Comparison of ENCODE assay signal across 1 cellular context in genomic region chr14:35292051-35292769, GRCh38.
TF ChIP-seq lines count a peak whose summit lies in the region.

PSMA6 (plus strand) TSS chr14:35292382; CDS start chr14:35292477, 95 bp downstream.

TF ChIP-seq in K562, 482 proteins besides CTCF, POLR2A, EP300 and RAD21 (continued from another document and continues in another):
- no peak for TF ChIP-seq ZNF398 (CRISPR knock-in tag; IDR thresholded peaks at IDR 0.05)
- no peak for TF ChIP-seq SMARCC2 (IDR thresholded peaks at IDR 0.05; ENCODE audit: low read depth)
- TF ChIP-seq CREM (IDR thresholded peaks at IDR 0.05; ENCODE audit: low read depth) = peak; percentile 71
- no peak for TF ChIP-seq ZNF561 (CRISPR knock-in tag; conservative IDR thresholded peaks at IDR 0.05)
- peak; percentile 42; the same call in 1 of the 2 replicates for TF ChIP-seq HDAC2 (IDR thresholded peaks at IDR 0.05)
- TF ChIP-seq ZNF655 (CRISPR knock-in tag; IDR thresholded peaks at IDR 0.05) = no peak
- TF ChIP-seq ZNF263 (CRISPR knock-in tag; IDR thresholded peaks at IDR 0.05; ENCODE audit: borderline replicate concordance) = no peak
- TF ChIP-seq TARDBP (IDR thresholded peaks at IDR 0.05) = no peak
- no peak for TF ChIP-seq SMAD4 (CRISPR knock-in tag; conservative IDR thresholded peaks at IDR 0.05)
- TF ChIP-seq IRF9 (tag; IDR thresholded peaks at IDR 0.05) = no peak
- TF ChIP-seq GABPB1 (CRISPR knock-in tag; IDR thresholded peaks at IDR 0.05) = peak; percentile 94
- no peak for TF ChIP-seq XRCC5 (IDR thresholded peaks at IDR 0.05; ENCODE audit: low read depth, low read length)
- no peak for TF ChIP-seq CBX3 (IDR thresholded peaks at IDR 0.05; ENCODE audit: borderline replicate concordance in 1 of 2, low read length in 2 of 2)
- TF ChIP-seq NFXL1 (CRISPR knock-in tag; IDR thresholded peaks at IDR 0.05) = no peak
- TF ChIP-seq CHAMP1 (IDR thresholded peaks at IDR 0.05) = no peak
- no peak for TF ChIP-seq BRF1 (IDR thresholded peaks at IDR 0.05; ENCODE audit: borderline replicate concordance, extremely low read depth, insufficient read length)
- no peak for TF ChIP-seq MLX (CRISPR knock-in tag; conservative IDR thresholded peaks at IDR 0.05)
- no peak for TF ChIP-seq RNF219 (CRISPR knock-in tag; IDR thresholded peaks at IDR 0.05)
- TF ChIP-seq ZNF133 (CRISPR knock-in tag; IDR thresholded peaks at IDR 0.05) = no peak
- no peak for TF ChIP-seq GATAD2B (IDR thresholded peaks at IDR 0.05; ENCODE audit: borderline replicate concordance)
- TF ChIP-seq PRDM10 (IDR thresholded peaks at IDR 0.05; ENCODE audit: partially characterized antibody) = peak; percentile 79
- TF ChIP-seq ZBTB34 (CRISPR knock-in tag; IDR thresholded peaks at IDR 0.05) = no peak
- TF ChIP-seq ETV5 (CRISPR knock-in tag; IDR thresholded peaks at IDR 0.05; ENCODE audit: low read depth) = peak; percentile 40; the same call in 1 of the 2 replicates
- TF ChIP-seq CBX1 (IDR thresholded peaks at IDR 0.05; ENCODE audit: low read depth) = no peak
- no peak for TF ChIP-seq STAT5B (CRISPR knock-in tag; IDR thresholded peaks at IDR 0.05)
- no peak for TF ChIP-seq E2F3 (CRISPR knock-in tag; IDR thresholded peaks at IDR 0.05)
- no peak for TF ChIP-seq PCBP1 (IDR thresholded peaks at IDR 0.05; ENCODE audit: low read depth, low read length, poor library complexity, severe bottlenecking)
- no peak for TF ChIP-seq RHOXF2B (CRISPR knock-in tag; conservative IDR thresholded peaks at IDR 0.05)
- TF ChIP-seq BHLHE40 (IDR thresholded peaks at IDR 0.05; ENCODE audit: low read length) = no peak
- no peak for TF ChIP-seq GMEB1 (CRISPR knock-in tag; IDR thresholded peaks at IDR 0.05)
- TF ChIP-seq IRF1 (CRISPR knock-in tag; IDR thresholded peaks at IDR 0.05; ENCODE audit: borderline replicate concordance) = no peak
- TF ChIP-seq ERF (CRISPR knock-in tag; IDR thresholded peaks at IDR 0.05) = no peak
- no peak for TF ChIP-seq PYGO2 (tag; IDR thresholded peaks at IDR 0.05)
- 0 out of 2 replicates have a peak, but pooled peaks have one; percentile 11 for TF ChIP-seq SPI1 (IDR thresholded peaks at IDR 0.05; ENCODE audit: borderline replicate concordance, low read depth, low read length)
- TF ChIP-seq KLF6 (CRISPR knock-in tag; IDR thresholded peaks at IDR 0.05; ENCODE audit: borderline replicate concordance) = no peak
- TF ChIP-seq MYNN (IDR thresholded peaks at IDR 0.05) = no peak
- no peak for TF ChIP-seq MYNN (CRISPR knock-in tag; IDR thresholded peaks at IDR 0.05)
- 0 out of 2 replicates have a peak, but pooled peaks have one; percentile 31 for TF ChIP-seq MXI1 (IDR thresholded peaks at IDR 0.05; ENCODE audit: low read depth, low read length)
- no peak for TF ChIP-seq RFX7 (CRISPR knock-in tag; IDR thresholded peaks at IDR 0.05)
- 0 out of 2 replicates have a peak, but pooled peaks have one; percentile 41 for TF ChIP-seq FOXP1 (CRISPR knock-in tag; IDR thresholded peaks at IDR 0.05)
- TF ChIP-seq EGR1 (conservative IDR thresholded peaks at IDR 0.05) = peak; percentile 37; the same call in 1 of the 2 replicates
- TF ChIP-seq SMAD1 (IDR thresholded peaks at IDR 0.05; ENCODE audit: low read depth, low read length, partially characterized antibody) = no peak
- no peak for TF ChIP-seq SMARCE1 (IDR thresholded peaks at IDR 0.05)
- 0 out of 2 replicates have a peak, but pooled peaks have one; percentile 41 for TF ChIP-seq MTA2 (IDR thresholded peaks at IDR 0.05; ENCODE audit: low read depth)
- no peak; the same call in 1 of the 2 replicates for TF ChIP-seq ARID2 (IDR thresholded peaks at IDR 0.05)
- no peak for TF ChIP-seq NONO (IDR thresholded peaks at IDR 0.05; ENCODE audit: low read depth in 2 of 2, low read length in 1 of 2)
- TF ChIP-seq DPF2 (IDR thresholded peaks at IDR 0.05) = no peak
- TF ChIP-seq NR2C1 (IDR thresholded peaks at IDR 0.05) = peak; percentile 98
- TF ChIP-seq NR2C1 (tag; IDR thresholded peaks at IDR 0.05) = peak; percentile 98
- peak; percentile 85 for TF ChIP-seq C11orf30 (IDR thresholded peaks at IDR 0.05; ENCODE audit: low read depth)
- no peak for TF ChIP-seq SMARCB1 (IDR thresholded peaks at IDR 0.05; ENCODE audit: insufficient read length, low read depth)
- no peak for TF ChIP-seq MCM7 (IDR thresholded peaks at IDR 0.05)
- TF ChIP-seq NFE2L1 (tag; IDR thresholded peaks at IDR 0.05; ENCODE audit: borderline replicate concordance, low read depth) = no peak
- peak; percentile 67 for TF ChIP-seq POLR2H (tag; IDR thresholded peaks at IDR 0.05; ENCODE audit: low read depth)
- TF ChIP-seq TCF7L2 (IDR thresholded peaks at IDR 0.05; ENCODE audit: low read depth, low read length) = peak; percentile 57; the same call in 1 of the 2 replicates
- peak; percentile 78 for TF ChIP-seq SUPT5H (IDR thresholded peaks at IDR 0.05)
